25 cellular contexts compared by ENCODE assay signal in the genomic region with DNA sequence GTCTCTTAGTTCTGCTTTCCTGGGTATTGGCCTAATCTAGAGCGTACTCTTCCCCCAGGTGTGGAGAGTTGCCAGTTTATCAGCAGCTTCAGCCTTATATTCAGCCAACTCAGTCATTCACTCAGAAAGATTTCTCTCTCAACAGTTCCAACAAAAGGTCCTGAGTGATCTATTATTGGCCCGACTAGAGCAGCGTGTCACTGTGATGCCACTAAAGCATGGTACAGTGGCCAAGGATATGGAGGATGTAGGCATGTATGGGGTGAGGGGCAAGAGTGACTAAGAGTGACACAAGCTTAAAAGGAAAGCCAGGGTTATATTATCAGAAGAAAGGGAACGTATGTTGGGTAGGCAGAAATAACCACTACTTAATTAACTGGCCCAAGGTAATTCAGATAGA.
"Had no signal": no experiment of that assay in that cellular context is flagged by ENCODE, and none has a peak within 500 bp of the region (broad histone marks: within the 10 kb centered on the region; RNA-seq: fewer than 3 reads in every experiment).

No MANE protein-coding gene starts in this region.

- H3K4me2 ChIP-seq: neural progenitor cell, smooth muscle cell had no signal

- H3K4me3 Mint-ChIP-seq: activated CD4-positive, alpha-beta T cell treated with anti-CD3 and anti-CD28 coated beads, Interleukin-2, amount 10 ng/mL, durations not matched to agents 7 days and 5 days; activated CD8-positive, alpha-beta memory T cell treated with anti-CD3 and anti-CD28 coated beads, Interleukin-2, amount 10 ng/mL, durations not matched to agents 7 days and 5 days; activated CD8-positive, alpha-beta T cell treated with anti-CD3 and anti-CD28 coated beads for 36 hours; activated naive CD8-positive, alpha-beta T cell treated with anti-CD3 and anti-CD28 coated beads, Interleukin-2, amount 10 ng/mL, durations not matched to agents 7 days and 5 days; endodermal cell; naive thymus-derived CD4-positive, alpha-beta T cell; neural progenitor cell; stimulated activated naive B cell treated with anti-CD40 and anti-IgM and Interleukin-4, amounts not matched to agents 10 μg/mL and 1 μg/mL and 100 μg/mL, for 72 hours had no signal

- H3K4me3 ChIP-seq: esophagus squamous epithelium, gastroesophageal sphincter, lower lobe of right lung, neural progenitor cell, sigmoid colon, smooth muscle cell, testis, uterus had no signal

- H3K27me3 Mint-ChIP-seq: activated CD4-positive, alpha-beta T cell treated with anti-CD3 and anti-CD28 coated beads, Interleukin-2, amount 10 ng/mL, durations not matched to agents 7 days and 5 days; activated CD8-positive, alpha-beta memory T cell treated with anti-CD3 and anti-CD28 coated beads, Interleukin-2, amount 10 ng/mL, durations not matched to agents 7 days and 5 days; activated CD8-positive, alpha-beta T cell treated with anti-CD3 and anti-CD28 coated beads for 36 hours; activated naive CD8-positive, alpha-beta T cell treated with anti-CD3 and anti-CD28 coated beads, Interleukin-2, amount 10 ng/mL, durations not matched to agents 7 days and 5 days; stimulated activated naive B cell treated with anti-CD40 and anti-IgM and Interleukin-4, amounts not matched to agents 10 μg/mL and 1 μg/mL and 100 μg/mL, for 72 hours had no signal

- DNase-seq: activated CD4-positive, alpha-beta T cell treated with anti-CD3 and anti-CD28 coated beads, Interleukin-2, amount 10 ng/mL, durations not matched to agents 7 days and 5 days; activated CD8-positive, alpha-beta memory T cell treated with anti-CD3 and anti-CD28 coated beads, Interleukin-2, amount 10 ng/mL, durations not matched to agents 7 days and 5 days; activated CD8-positive, alpha-beta T cell treated with anti-CD3 and anti-CD28 coated beads for 36 hours; activated naive CD8-positive, alpha-beta T cell treated with anti-CD3 and anti-CD28 coated beads, Interleukin-2, amount 10 ng/mL, durations not matched to agents 7 days and 5 days; activated T-cell treated with anti-CD3 and anti-CD28 coated beads for 4 hours; amygdala; cortex of kidney; endodermal cell; esophagus squamous epithelium; head of caudate nucleus; left colon; lower lobe of right lung; mesendoderm; naive thymus-derived CD4-positive, alpha-beta T cell; sigmoid colon; stimulated activated CD4-positive, alpha-beta T cell treated with anti-CD3 and anti-CD28 coated beads, Interleukin-2, amount 100 ng/mL, for 48 hours; stimulated activated CD8-positive, alpha-beta memory T cell treated with anti-CD3 and anti-CD28 coated beads, Interleukin-4, amount 100 ng/mL, for 48 hours; stimulated activated naive B cell treated with anti-CD40 and anti-IgM and Interleukin-4, amounts not matched to agents 10 μg/mL and 1 μg/mL and 100 μg/mL, for 72 hours; testis; trophoblast cell; uterus had no signal

- H3K9ac ChIP-seq: neural progenitor cell had no signal

- H3K27me3 ChIP-seq: esophagus squamous epithelium, gastroesophageal sphincter, neural progenitor cell, sigmoid colon, testis, uterus had no signal

- ATAC-seq: activated CD4-positive, CD25-positive, alpha-beta regulatory T cell treated with anti-CD3 and anti-CD28 coated beads, Interleukin-2, amount 50 U/mL, for 24 hours; activated CD8-positive, alpha-beta memory T cell treated with anti-CD3 and anti-CD28 coated beads, Interleukin-2, amount 10 ng/mL, durations not matched to agents 7 days and 5 days; activated CD8-positive, alpha-beta T cell treated with anti-CD3 and anti-CD28 coated beads for 36 hours; gastroesophageal sphincter; left colon; lower lobe of right lung; naive thymus-derived CD4-positive, alpha-beta T cell; stimulated activated naive B cell treated with anti-CD40 and anti-IgM and Interleukin-4, amounts not matched to agents 10 μg/mL and 1 μg/mL and 100 μg/mL, for 72 hours had no signal

- H2AFZ ChIP-seq: neural progenitor cell had no signal

- H3K9me3 ChIP-seq: esophagus squamous epithelium, gastroesophageal sphincter, lower lobe of right lung, sigmoid colon, testis, uterus had no signal

- H3K9me3 Mint-ChIP-seq: activated CD8-positive, alpha-beta T cell treated with anti-CD3 and anti-CD28 coated beads for 36 hours; endodermal cell; neural progenitor cell had no signal

- H3K36me3 ChIP-seq: uterus had no signal

- H3K27ac Mint-ChIP-seq: activated CD4-positive, alpha-beta T cell treated with anti-CD3 and anti-CD28 coated beads, Interleukin-2, amount 10 ng/mL, durations not matched to agents 7 days and 5 days; activated CD8-positive, alpha-beta memory T cell treated with anti-CD3 and anti-CD28 coated beads, Interleukin-2, amount 10 ng/mL, durations not matched to agents 7 days and 5 days; activated CD8-positive, alpha-beta T cell treated with anti-CD3 and anti-CD28 coated beads for 36 hours; activated naive CD8-positive, alpha-beta T cell treated with anti-CD3 and anti-CD28 coated beads, Interleukin-2, amount 10 ng/mL, durations not matched to agents 7 days and 5 days; endodermal cell; neural progenitor cell; stimulated activated naive B cell treated with anti-CD40 and anti-IgM and Interleukin-4, amounts not matched to agents 10 μg/mL and 1 μg/mL and 100 μg/mL, for 72 hours had no signal

- H3K4me1 ChIP-seq: uterus had no signal
